In the genomic region with DNA sequence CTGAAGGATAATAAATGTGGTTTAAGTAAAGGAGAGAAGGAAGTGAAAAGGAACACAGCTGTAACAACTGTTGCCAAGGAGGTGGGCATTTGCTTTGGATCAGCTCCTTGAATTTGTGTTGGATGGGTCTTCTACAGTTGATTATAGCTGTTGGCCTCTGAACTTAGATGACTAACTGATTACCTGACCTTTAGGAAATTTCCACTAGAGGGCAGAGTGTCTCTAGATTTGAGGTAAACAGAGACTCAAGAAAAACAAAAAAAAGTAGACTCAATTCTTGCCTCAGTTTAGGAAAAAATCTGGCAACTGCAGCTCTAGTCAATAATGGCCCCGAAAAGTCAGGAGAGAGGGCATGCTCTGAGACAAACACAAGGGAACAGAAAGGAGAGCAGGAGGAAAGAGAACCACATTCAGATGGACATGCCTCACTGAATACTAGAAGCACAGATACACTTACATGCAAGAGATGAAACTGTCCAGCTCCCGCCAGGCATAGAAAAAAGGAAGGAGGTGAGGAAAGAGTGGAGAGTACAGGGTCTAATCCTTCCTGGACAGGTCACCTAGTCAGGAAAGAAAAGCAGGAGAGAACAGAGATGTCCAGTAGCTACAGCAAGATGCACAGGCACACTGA, we compare ENCODE assay signal across 8 cellular contexts. TPM values are rescaled to one million over a fixed set of nuclear protein-coding genes. Genes with fewer than 3 reads are reported as not detected.
DNase-seq lines count a peak whose midpoint lies in the region; ATAC-seq and TF ChIP-seq lines count a peak whose summit lies in the region.

No MANE protein-coding gene starts in this region.

- H3K9me2 ChIP-seq in SU-DHL-6 (replicated peaks; ENCODE audit: insufficient read depth, low read length), result no peaks in the 10 kb centered on the region

- H3K79me2 ChIP-seq in SU-DHL-6 (ENCODE audit: insufficient read depth, low read length), result no peaks in the 10 kb centered on the region

- peak overlapping the region; percentile 33 for H3K27ac Mint-ChIP-seq in stimulated activated naive B cell treated with anti-CD40 and anti-IgM and Interleukin-4, amounts not matched to agents 10 μg/mL and 1 μg/mL and 100 μg/mL, for 72 hours

- H3K4me1 Mint-ChIP-seq in stimulated activated naive B cell treated with anti-CD40 and anti-IgM and Interleukin-4, amounts not matched to agents 10 μg/mL and 1 μg/mL and 100 μg/mL, for 72 hours, result peaks cover 10 to 31% of the 10 kb centered on the region in 2 donors

- H4K20me1 ChIP-seq in SU-DHL-6 (ENCODE audit: low read depth, low read length), result no peaks in the 10 kb centered on the region

- H3K9me3 Mint-ChIP-seq in stimulated activated naive B cell treated with anti-CD40 and anti-IgM and Interleukin-4, amounts not matched to agents 10 μg/mL and 1 μg/mL and 100 μg/mL, for 72 hours, result no peaks in the 10 kb centered on the region

- H3K36me3 ChIP-seq in SU-DHL-6 (ENCODE audit: low read length), result 0 out of 2 replicates have a peak, but pooled peaks cover 3% of the 10 kb centered on the region

- in situ Hi-C loops in GM13977 (cut with MboI; ENCODE audit: low pct_unique_long_range_greater_than_20kb, low sequenced_read_pairs, unreplicated experiment), result no loop called here

- no peaks in the 10 kb centered on the region for H3F3A ChIP-seq in SU-DHL-6 (ENCODE audit: insufficient read depth)

- DNase-seq in AG09319 (ENCODE audit: extremely low read depth, low read depth), result peak; percentile 19
- peak; percentile 50 for DNase-seq in GM13977 (ENCODE audit: low spot score)
- DNase-seq in fibroblast of the conjunctiva (ENCODE audit: low read depth), result peak; percentile 56
- no peak for DNase-seq in stimulated activated naive B cell treated with anti-CD40 and anti-IgM and Interleukin-4, amounts not matched to agents 10 μg/mL and 1 μg/mL and 100 μg/mL, for 72 hours
- no peak for DNase-seq in stimulated activated CD4-positive, alpha-beta T cell treated with anti-CD3 and anti-CD28 coated beads, Interleukin-15, amount 100 ng/mL, for 24 hours
- DNase-seq in posterior vena cava (ENCODE audit: low spot score), result no peak
- no peak for DNase-seq in SIG-M5 (lab: John Stamatoyannopoulos, UW)

- no peaks in the 10 kb centered on the region for H3K9me3 ChIP-seq in SU-DHL-6 (ENCODE audit: insufficient read depth, low read length)

- TF ChIP-seq CTCF in AG09319 (IDR thresholded peaks at IDR 0.05; ENCODE audit: low read depth, low read length) (peak; percentile 42), GM13977 (IDR thresholded peaks at IDR 0.05; ENCODE audit: extremely low read depth, insufficient read depth, missing control alignments) (peak; percentile 60), SU-DHL-6 (IDR thresholded peaks at IDR 0.05; ENCODE audit: insufficient read depth, low read length, poor library complexity, severe bottlenecking) (peak; percentile 17)

- no peak overlapping the region for H2AFZ ChIP-seq in SU-DHL-6 (ENCODE audit: low read depth, low read length, severe bottlenecking)

- no peak overlapping the region for H3K4me3 ChIP-seq in SU-DHL-6 (ENCODE audit: insufficient read depth, low read length, poor library complexity, severe bottlenecking)

- intact Hi-C loops in posterior vena cava (cut with DNase I), result no loop called here

- H3K27me3 ChIP-seq in SU-DHL-6 (ENCODE audit: low read length), result no peaks in the 10 kb centered on the region

- H3K27me3 Mint-ChIP-seq in stimulated activated naive B cell treated with anti-CD40 and anti-IgM and Interleukin-4, amounts not matched to agents 10 μg/mL and 1 μg/mL and 100 μg/mL, for 72 hours, result no peaks in the 10 kb centered on the region

- no peak overlapping the region for H3K27ac ChIP-seq in SU-DHL-6 (ENCODE audit: low read depth, low read length)

- ATAC-seq in stimulated activated naive B cell treated with anti-CD40 and anti-IgM and Interleukin-4, amounts not matched to agents 10 μg/mL and 1 μg/mL and 100 μg/mL, for 72 hours (replicated peaks), result no peak

- peaks cover 58 to 70% of the 10 kb centered on the region in 2 donors for H3K36me3 Mint-ChIP-seq in stimulated activated naive B cell treated with anti-CD40 and anti-IgM and Interleukin-4, amounts not matched to agents 10 μg/mL and 1 μg/mL and 100 μg/mL, for 72 hours

- no peak overlapping the region for H3K4me2 ChIP-seq in SU-DHL-6 (ENCODE audit: low read depth, low read length, poor library complexity, severe bottlenecking)

- H3K9ac ChIP-seq in SU-DHL-6 (ENCODE audit: low read length), result no peak overlapping the region

- H3K4me3 Mint-ChIP-seq in stimulated activated naive B cell treated with anti-CD40 and anti-IgM and Interleukin-4, amounts not matched to agents 10 μg/mL and 1 μg/mL and 100 μg/mL, for 72 hours, result no peak overlapping the region

RNA-seq across cellular contexts. Expression of a gene that starts 20.6 kb away (rescaled TPM):
- 10 to 100 TPM; 44.7 to 54.3 TPM for total RNA-seq in posterior vena cava

RNA-seq across cellular contexts. Expression of a gene that starts 28.8 kb away (rescaled TPM):
- total RNA-seq in posterior vena cava, result 1 to 10 TPM; 1.5 to 4.5 TPM

RNA-seq across cellular contexts. Expression of a gene that starts 34.5 kb away (rescaled TPM):
- 10 to 100 TPM; 43.3 to 44.0 TPM for total RNA-seq in posterior vena cava

RNA-seq across cellular contexts. Expression of a gene that starts 47.5 kb away (rescaled TPM):
- 10 to 100 TPM; 27.9 to 33.0 TPM for total RNA-seq in posterior vena cava

Comparison
In these comparisons a context has a peak if more than half of its experiments do, and no peak if none do; other contexts are left out.
1. DNase-seq: peak in AG09319 (single experiment), GM13977 (single experiment) and fibroblast of the conjunctiva (single experiment); none in stimulated activated naive B cell treated with anti-CD40 and anti-IgM and Interleukin-4, amounts not matched to agents 10 μg/mL and 1 μg/mL and 100 μg/mL, for 72 hours (single experiment), stimulated activated CD4-positive, alpha-beta T cell treated with anti-CD3 and anti-CD28 coated beads, Interleukin-15, amount 100 ng/mL, for 24 hours (single experiment), posterior vena cava (single experiment) and SIG-M5 (single experiment).
2. Peak in every context shown above with its lines, with median percentiles within 50 percentile points of each other: CTCF ChIP-seq.